Comparison of ENCODE assay signal across 8 cellular contexts in the genomic region with DNA sequence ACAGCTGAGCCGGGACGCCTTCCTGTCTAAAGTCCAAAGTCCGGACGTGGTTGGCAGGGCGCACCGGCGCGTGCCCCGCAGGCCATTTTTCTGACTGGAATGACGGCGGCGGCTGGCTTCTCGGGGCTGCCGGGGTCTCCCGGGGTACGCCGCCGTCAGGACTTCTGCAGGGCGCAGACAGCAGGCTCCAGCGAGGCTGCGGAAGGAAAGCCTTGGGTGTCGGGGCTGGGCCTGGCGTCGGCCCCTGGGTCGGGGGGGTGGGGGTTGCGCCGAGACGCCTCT. TPM values are rescaled to one million over a fixed set of nuclear protein-coding genes. Genes with fewer than 3 reads are reported as not detected.
DNase-seq lines count a peak whose midpoint lies in the region; ATAC-seq and TF ChIP-seq lines count a peak whose summit lies in the region.

No MANE protein-coding gene starts in this region.

- H3K27me3 Mint-ChIP-seq in Caco-2 (ENCODE audit: insufficient read depth, unreplicated experiment): no peaks in the 10 kb centered on the region
- no peaks in the 10 kb centered on the region for H3K27me3 Mint-ChIP-seq in activated T-helper 2 cell treated with anti-CD3 and anti-CD28 coated beads, Interferon-gamma antibody, Interleukin-2, Interleukin-4, amounts not matched to agents 10 μg/mL and 5 μg/mL and 100 μg/mL, durations not matched to agents 14 hours and 24 hours and 36 hours (ENCODE audit: low read depth)

- no peaks in the 10 kb centered on the region for H3K27me3 ChIP-seq in Caco-2 (replicated peaks; ENCODE audit: control insufficient read depth, insufficient read depth, low read length)
- H3K27me3 ChIP-seq in heart right ventricle: no peaks in the 10 kb centered on the region

- POLR2A ChIA-PET in Caco-2 (lab: Charles Lee): interaction anchor here (0.7 to 1.7 kb wide), 6 partner anchors 15 to 164 kb away, joined by 3 to 10 read pairs (median 4); partner anchors contain the start of genes PNN, SEC23A and TRAPPC6B

- TF ChIP-seq CTCF in Caco-2 (IDR thresholded peaks at IDR 0.05; ENCODE audit: insufficient read depth in 1 of 2, low read depth in 1 of 2, low read length in 1 of 2, severe bottlenecking in 1 of 2, unreplicated experiment in 1 of 2) (no peak), heart right ventricle (IDR thresholded peaks at IDR 0.05) (no peak), retinal pigment epithelial cell (conservative IDR thresholded peaks at IDR 0.05; ENCODE audit: low read depth, low read length) (no peak)

- H3K4me3 ChIP-seq in Caco-2 (ENCODE audit: low read depth, low read length) (peak overlapping the region; percentile 57), heart right ventricle (peak overlapping the region; percentile 66 to 96 (median 88)), retinal pigment epithelial cell (ENCODE audit: low read length) (peak overlapping the region; percentile 87)

- H3K27ac Mint-ChIP-seq in Caco-2 (ENCODE audit: unreplicated experiment): peak overlapping the region; percentile 98
- peak overlapping the region; percentile 93 for H3K27ac Mint-ChIP-seq in activated T-helper 2 cell treated with anti-CD3 and anti-CD28 coated beads, Interferon-gamma antibody, Interleukin-2, Interleukin-4, amounts not matched to agents 10 μg/mL and 5 μg/mL and 100 μg/mL, durations not matched to agents 14 hours and 24 hours and 36 hours

- peak overlapping the region; percentile 89 to 100 (median 98) for H3K27ac ChIP-seq in heart right ventricle

- intact Hi-C loops in Caco-2 (cut with micrococcal nuclease; ENCODE audit: unreplicated experiment) (loop anchor here (1.0 to 2.0 kb wide), 3 partner anchors 8 to 164 kb away; partner anchors contain the start of gene SEC23A), heart right ventricle (cut with DNase I) (loop anchor here in 9 of 10 donors (1.0 to 10.0 kb wide), 10 partner anchors 89 to 168 kb away; partner anchors contain the start of genes PNN (in 6 of the 9), FBXO33 (in 4 of the 9), TRAPPC6B (in 3 of the 9) and GEMIN2 (in 2 of the 9))
- intact Hi-C loops in activated T-helper 2 cell treated with anti-CD3 and anti-CD28 coated beads, Interferon-gamma antibody, Interleukin-2, Interleukin-4, amounts not matched to agents 10 μg/mL and 5 μg/mL and 100 μg/mL, durations not matched to agents 14 hours and 24 hours and 36 hours (cut with micrococcal nuclease): loop anchor here (5.0 kb wide), 1 partner anchor 76 kb away; no protein-coding TSS in a partner anchor

- WGBS in heart right ventricle, 2 donors: 0% methylated on average over 28 of the region's 28 CpGs

- H3K36me3 Mint-ChIP-seq in Caco-2 (ENCODE audit: insufficient read depth, unreplicated experiment): peaks cover 18% of the 10 kb centered on the region
- H3K36me3 Mint-ChIP-seq in activated T-helper 2 cell treated with anti-CD3 and anti-CD28 coated beads, Interferon-gamma antibody, Interleukin-2, Interleukin-4, amounts not matched to agents 10 μg/mL and 5 μg/mL and 100 μg/mL, durations not matched to agents 14 hours and 24 hours and 36 hours (ENCODE audit: low read depth): peaks cover 12% of the 10 kb centered on the region

- no peaks in the 10 kb centered on the region for H3K36me3 ChIP-seq in Caco-2 (ENCODE audit: control insufficient read depth, insufficient read depth, low read length)
- no peaks in the 10 kb centered on the region for H3K36me3 ChIP-seq in heart right ventricle

- peaks cover 10% of the 10 kb centered on the region for H3K9me3 Mint-ChIP-seq in Caco-2 (ENCODE audit: unreplicated experiment)
- peaks cover 13% of the 10 kb centered on the region for H3K9me3 Mint-ChIP-seq in activated T-helper 2 cell treated with anti-CD3 and anti-CD28 coated beads, Interferon-gamma antibody, Interleukin-2, Interleukin-4, amounts not matched to agents 10 μg/mL and 5 μg/mL and 100 μg/mL, durations not matched to agents 14 hours and 24 hours and 36 hours

- H3K4me1 Mint-ChIP-seq in Caco-2 (ENCODE audit: low read depth, unreplicated experiment): peaks cover 13% of the 10 kb centered on the region
- peaks cover 43% of the 10 kb centered on the region for H3K4me1 Mint-ChIP-seq in activated T-helper 2 cell treated with anti-CD3 and anti-CD28 coated beads, Interferon-gamma antibody, Interleukin-2, Interleukin-4, amounts not matched to agents 10 μg/mL and 5 μg/mL and 100 μg/mL, durations not matched to agents 14 hours and 24 hours and 36 hours (ENCODE audit: low read depth)

- ATAC-seq in GM19467 (IDR thresholded peaks at IDR 0.05; ENCODE audit: unreplicated experiment) (peak; percentile 42), HG03565 (IDR thresholded peaks at IDR 0.05; ENCODE audit: unreplicated experiment) (peak; percentile 19), heart right ventricle (peak; percentile 62 to 71 (median 68))

- no TSS peak for BruUV-seq in Caco-2 (replicated peaks; lab: Mats Ljungman, UMichigan)

- DNase-seq in Caco-2 (peak; percentile 86 to 90), heart right ventricle (peak in 1 of 2 donors; percentile 66), retinal pigment epithelial cell (ENCODE audit: low read depth) (peak; percentile 17), NCI-H82 (lab: John Stamatoyannopoulos, UW) (no peak)
- no peak for DNase-seq in activated T-helper 2 cell treated with anti-CD3 and anti-CD28 coated beads, Interferon-gamma antibody, Interleukin-2, Interleukin-4, amounts not matched to agents 10 μg/mL and 5 μg/mL and 100 μg/mL, durations not matched to agents 14 hours and 24 hours and 36 hours (ENCODE audit: low spot score)
- no peak for DNase-seq in effector CD4-positive, alpha-beta T cell

- H3K4me3 Mint-ChIP-seq in Caco-2 (ENCODE audit: unreplicated experiment): peak overlapping the region; percentile 95
- peak overlapping the region; percentile 75 for H3K4me3 Mint-ChIP-seq in activated T-helper 2 cell treated with anti-CD3 and anti-CD28 coated beads, Interferon-gamma antibody, Interleukin-2, Interleukin-4, amounts not matched to agents 10 μg/mL and 5 μg/mL and 100 μg/mL, durations not matched to agents 14 hours and 24 hours and 36 hours (ENCODE audit: low read depth)

- peaks cover 22% of the 10 kb centered on the region for H3K4me1 ChIP-seq in Caco-2
- H3K4me1 ChIP-seq in heart right ventricle: peaks cover 0 to 42% (median 28%) of the 10 kb centered on the region in 9 donors

- CTCF ChIA-PET in Caco-2 (lab: Charles Lee): no interaction called here

- peaks cover 10% of the 10 kb centered on the region for H3K9me3 ChIP-seq in Caco-2
- H3K9me3 ChIP-seq in heart right ventricle: peaks cover 0 to 12% (median 0%) of the 10 kb centered on the region in 11 donors

RNA-seq across cellular contexts. Expression of gene MIA2, which starts 32.8 kb away (rescaled TPM):
- 60.4 and 71.5 TPM in 2 replicates for total RNA-seq in Caco-2 (2022)
- 17.0 and 17.5 TPM in 2 replicates for total RNA-seq in activated T-helper 2 cell treated with anti-CD3 and anti-CD28 coated beads, Interferon-gamma antibody, Interleukin-2, Interleukin-4, amounts not matched to agents 10 μg/mL and 5 μg/mL and 100 μg/mL, durations not matched to agents 14 hours and 24 hours and 36 hours
- total RNA-seq in heart right ventricle: 10 to 100 TPM; 17.8 to 34.2 (median 22.3) TPM
- polyA plus RNA-seq in heart right ventricle: 10 to 100 TPM in 1 of 2 donors, 1 to 10 TPM in 1; 8.0 to 34.6 TPM

Comparison
In these comparisons a context has a peak if more than half of its experiments do, and no peak if none do; other contexts are left out.
1. DNase-seq: peak in Caco-2 (2 of 2) and retinal pigment epithelial cell (single experiment); none in activated T-helper 2 cell treated with anti-CD3 and anti-CD28 coated beads, Interferon-gamma antibody, Interleukin-2, Interleukin-4, amounts not matched to agents 10 μg/mL and 5 μg/mL and 100 μg/mL, durations not matched to agents 14 hours and 24 hours and 36 hours (single experiment), NCI-H82 (single experiment) and effector CD4-positive, alpha-beta T cell (single experiment).
2. Peak in every context shown above with its lines, with median percentiles within 50 percentile points of each other: H3K4me3 ChIP-seq and ATAC-seq.